ENCODE assay signal across 17 cellular contexts in genomic region chr20:63661959-63662812, GRCh38. TPM values are rescaled to one million over a fixed set of nuclear protein-coding genes. Genes with fewer than 3 reads are reported as not detected.
DNase-seq lines count a peak whose midpoint lies in the region; ATAC-seq and TF ChIP-seq lines count a peak whose summit lies in the region.
"Had no signal": no experiment of that assay in that cellular context is flagged by ENCODE, and none has a peak within 500 bp of the region (broad histone marks: within the 10 kb centered on the region; RNA-seq: fewer than 3 reads in every experiment).

No MANE protein-coding gene starts in this region.

- DNase-seq in activated naive CD4-positive, alpha-beta T cell (lab: John Stamatoyannopoulos, UW), result no peak
- DNase-seq in neural progenitor cell (ENCODE audit: low spot score), result no peak
- DNase-seq in NOMO-1 treated with dmso at 0.1 percent for 144 hours (lab: John Stamatoyannopoulos, UW; ENCODE audit: unreplicated experiment), result no peak
- DNase-seq in spleen, result no peak
- no peak for DNase-seq in GM23248
- DNase-seq: DND-41, GDM1 had no signal

- no peaks in the 10 kb centered on the region for H3F3A ChIP-seq in neural progenitor cell (ENCODE audit: low read depth)
- H3F3A ChIP-seq in GM23248 (ENCODE audit: insufficient read depth), result peaks cover 7% of the 10 kb centered on the region; the same call in 1 of the 2 replicates

- H2AFZ ChIP-seq in neural progenitor cell (replicated peaks), result no peak overlapping the region
- no peak overlapping the region for H2AFZ ChIP-seq in GM23248

- no peak overlapping the region for H3K4me3 ChIP-seq in neural progenitor cell
- no peak overlapping the region for H3K4me3 ChIP-seq in spleen
- H3K4me3 ChIP-seq in GM23248, result no peak overlapping the region

- H3K36me3 ChIP-seq in neural progenitor cell (no peaks in the 10 kb centered on the region), spleen (peaks cover 0 to 71% (median 43%) of the 10 kb centered on the region in 6 donors), GM23248 (ENCODE audit: low read depth) (no peaks in the 10 kb centered on the region)

- no peak for ATAC-seq in HG03139 (IDR thresholded peaks at IDR 0.05; ENCODE audit: unreplicated experiment)
- ATAC-seq: HCT116 had no signal

- H3K9me2 ChIP-seq in GM23248 (ENCODE audit: insufficient read depth), result no peaks in the 10 kb centered on the region

- H3K4me1 Mint-ChIP-seq in activated naive CD4-positive, alpha-beta T cell treated with anti-CD3 and anti-CD28 coated beads, Interleukin-2, amount 50 U/mL, for 24 hours, result peaks cover 20% of the 10 kb centered on the region
- peaks cover 41% of the 10 kb centered on the region for H3K4me1 Mint-ChIP-seq in dendritic cell treated with granulocyte-macrophage colony-stimulating factor and Interleukin-4, amounts not matched to agents 40 ng/mL and 50 ng/mL, for 4 days (ENCODE audit: low read depth)
- H3K4me1 Mint-ChIP-seq in neural progenitor cell, result peaks cover 28% of the 10 kb centered on the region

- WGBS in spleen, 5 donors, result 89 to 96% (median 94%) methylated on average over 26 to 33 of the region's 33 CpGs
- 91 to 94% methylated on average over 30 to 33 of the region's 33 CpGs for WGBS in GM23248 (ENCODE audit: low coverage in 1 of 2, low lambda C conversion rate in 2 of 2, missing lambda C conversion rate in 2 of 2), 2 experiments

- H3K27me3 ChIP-seq in neural progenitor cell (no peaks in the 10 kb centered on the region), spleen (replicated peaks in 1 of 7) (no peaks in the 10 kb centered on the region), GM23248 (replicated peaks; ENCODE audit: insufficient read depth) (no peaks in the 10 kb centered on the region)

- H3K27me3 Mint-ChIP-seq in activated naive CD4-positive, alpha-beta T cell treated with anti-CD3 and anti-CD28 coated beads, Interleukin-2, amount 50 U/mL, for 24 hours, result no peaks in the 10 kb centered on the region
- H3K27me3 Mint-ChIP-seq in dendritic cell treated with granulocyte-macrophage colony-stimulating factor and Interleukin-4, amounts not matched to agents 40 ng/mL and 50 ng/mL, for 4 days, result no peaks in the 10 kb centered on the region
- H3K27me3 Mint-ChIP-seq in neural progenitor cell (ENCODE audit: insufficient read depth, low read depth), result peaks cover 4% of the 10 kb centered on the region
- H3K27me3 Mint-ChIP-seq: IgD-negative memory B cell had no signal

- intact Hi-C loops in dendritic cell treated with granulocyte-macrophage colony-stimulating factor and Interleukin-4, amounts not matched to agents 40 ng/mL and 50 ng/mL, for 4 days (cut with micrococcal nuclease), result no loop called here
- intact Hi-C loops in spleen (cut with DNase I; ENCODE audit: low total_unique reads), result no loop called here

- no peak overlapping the region for H3K4me2 ChIP-seq in neural progenitor cell
- no peak overlapping the region for H3K4me2 ChIP-seq in GM23248 (ENCODE audit: unreplicated experiment)

- in situ Hi-C loops in GM23248 (cut with MboI), result no loop called here

- H3K4me1 ChIP-seq in neural progenitor cell (no peaks in the 10 kb centered on the region), spleen (peaks cover 9 to 34% (median 26%) of the 10 kb centered on the region in 6 donors), GM23248 (ENCODE audit: insufficient read depth) (peaks cover 12% of the 10 kb centered on the region)

- no peak for TF ChIP-seq POLR2A in spleen (IDR thresholded peaks at IDR 0.05)

- H3K27ac Mint-ChIP-seq in activated naive CD4-positive, alpha-beta T cell treated with anti-CD3 and anti-CD28 coated beads, Interleukin-2, amount 50 U/mL, for 24 hours, result no peak overlapping the region
- peak overlapping the region; percentile 51 for H3K27ac Mint-ChIP-seq in dendritic cell treated with granulocyte-macrophage colony-stimulating factor and Interleukin-4, amounts not matched to agents 40 ng/mL and 50 ng/mL, for 4 days
- no peak overlapping the region for H3K27ac Mint-ChIP-seq in neural progenitor cell

- H3K27ac ChIP-seq in neural progenitor cell (no peak overlapping the region), spleen (no peak overlapping the region), GM23248 (no peak overlapping the region)
- H3K27ac ChIP-seq: 22Rv1 had no signal

- TF ChIP-seq CTCF in neural progenitor cell (IDR thresholded peaks at IDR 0.05), result no peak
- no peak for TF ChIP-seq CTCF in spleen (IDR thresholded peaks at IDR 0.05 in 8 of 11, conservative IDR thresholded peaks at IDR 0.05 in 3 of 11)

- H3K36me3 Mint-ChIP-seq in activated naive CD4-positive, alpha-beta T cell treated with anti-CD3 and anti-CD28 coated beads, Interleukin-2, amount 50 U/mL, for 24 hours, result peaks cover 6% of the 10 kb centered on the region
- H3K36me3 Mint-ChIP-seq in dendritic cell treated with granulocyte-macrophage colony-stimulating factor and Interleukin-4, amounts not matched to agents 40 ng/mL and 50 ng/mL, for 4 days (ENCODE audit: low read depth), result peaks cover 94% of the 10 kb centered on the region
- peaks cover 13% of the 10 kb centered on the region for H3K36me3 Mint-ChIP-seq in neural progenitor cell

- H3K9me3 Mint-ChIP-seq in activated naive CD4-positive, alpha-beta T cell treated with anti-CD3 and anti-CD28 coated beads, Interleukin-2, amount 50 U/mL, for 24 hours, result no peaks in the 10 kb centered on the region
- no peaks in the 10 kb centered on the region for H3K9me3 Mint-ChIP-seq in dendritic cell treated with granulocyte-macrophage colony-stimulating factor and Interleukin-4, amounts not matched to agents 40 ng/mL and 50 ng/mL, for 4 days
- no peaks in the 10 kb centered on the region for H3K9me3 Mint-ChIP-seq in neural progenitor cell
- H3K9me3 Mint-ChIP-seq: CD8-positive, alpha-beta memory T cell; IgD-negative memory B cell had no signal

- H4K20me1 ChIP-seq in neural progenitor cell (ENCODE audit: low read depth), result peaks cover 3% of the 10 kb centered on the region
- no peaks in the 10 kb centered on the region for H4K20me1 ChIP-seq in GM23248 (ENCODE audit: insufficient read depth)

- H3K4me3 Mint-ChIP-seq in activated naive CD4-positive, alpha-beta T cell treated with anti-CD3 and anti-CD28 coated beads, Interleukin-2, amount 50 U/mL, for 24 hours, result peak overlapping the region; percentile 36
- H3K4me3 Mint-ChIP-seq in dendritic cell treated with granulocyte-macrophage colony-stimulating factor and Interleukin-4, amounts not matched to agents 40 ng/mL and 50 ng/mL, for 4 days, result no peak overlapping the region
- peak overlapping the region; percentile 27 for H3K4me3 Mint-ChIP-seq in neural progenitor cell
- H3K4me3 Mint-ChIP-seq: CD14-positive monocyte had no signal

- H3K79me2 ChIP-seq in neural progenitor cell (ENCODE audit: low read depth), result peaks cover 8% of the 10 kb centered on the region
- H3K79me2 ChIP-seq in GM23248 (ENCODE audit: insufficient read depth), result peaks cover 55% of the 10 kb centered on the region

- H3K9me3 ChIP-seq in neural progenitor cell (ENCODE audit: low read depth) (no peaks in the 10 kb centered on the region), spleen (no peaks in the 10 kb centered on the region), GM23248 (ENCODE audit: low read depth) (no peaks in the 10 kb centered on the region)
- H3K9me3 ChIP-seq: Caco-2 had no signal

- no peak overlapping the region for H3K9ac ChIP-seq in neural progenitor cell
- no peak overlapping the region for H3K9ac ChIP-seq in GM23248

RNA-seq across cellular contexts. Expression of gene RTEL1, which starts 4.1 kb away (rescaled TPM):
- total RNA-seq in neural progenitor cell (ENCODE audit: low replicate concordance) (6.0 and 16.7 TPM in 2 replicates), spleen (10 to 100 TPM; 36.4 to 49.8 (median 43.2) TPM)
- polyA plus RNA-seq in spleen (10 to 100 TPM in 2 of 3 donors, 1 to 10 TPM in 1; 7.3 to 23.1 (median 19.1) TPM), GM23248 (2016; fragmentation: Nextera tagmentation; extraction: Ambion mirVana) (8.5 and 8.6 TPM in 2 replicates)
- total RNA-seq in GM23248 (2014; rRNA removed; shearing (Covaris generic)), result 15.6 and 30.7 TPM in 2 replicates

RNA-seq across cellular contexts. Expression of gene STMN3, which starts 9.0 kb away (rescaled TPM):
- total RNA-seq in neural progenitor cell (ENCODE audit: low replicate concordance) (3.3 and 6.1 TPM in 2 replicates), spleen (10 to 100 TPM; 16.1 to 57.0 (median 44.0) TPM)
- polyA plus RNA-seq in spleen (10 to 100 TPM; 21.2 to 38.9 (median 24.6) TPM), GM23248 (2016; fragmentation: Nextera tagmentation; extraction: Ambion mirVana) (18.5 and 18.6 TPM in 2 replicates)
- 26.8 and 37.6 TPM in 2 replicates for total RNA-seq in GM23248 (2014; rRNA removed; shearing (Covaris generic))

RNA-seq across cellular contexts. Expression of gene TNFRSF6B, which starts 34.3 kb away (rescaled TPM):
- total RNA-seq in neural progenitor cell (ENCODE audit: low replicate concordance), result 0.25 TPM in 1 of 2 replicates, not detected in the other
- 100 to 1,000 TPM in 1 of 7 donors, 10 to 100 TPM in 5, 1 to 10 TPM in 1; 8.9 to 104 (median 41.0) TPM for total RNA-seq in spleen
- polyA plus RNA-seq in spleen, result 10 to 100 TPM; 12.3 to 28.1 (median 23.8) TPM
- total RNA-seq in GM23248 (2014; rRNA removed; shearing (Covaris generic)), result 36.9 and 39.9 TPM in 2 replicates
- 17.4 and 17.5 TPM in 2 replicates for polyA plus RNA-seq in GM23248 (2016; fragmentation: Nextera tagmentation; extraction: Ambion mirVana)
- total RNA-seq: A673; Caco-2; CD8-positive, alpha-beta memory T cell had no signal
- polyA plus RNA-seq: CD14-positive monocyte, IgD-negative memory B cell had no signal

RNA-seq across cellular contexts. Expression of gene GMEB2, which starts 35.3 kb away (rescaled TPM):
- 8.0 and 18.6 TPM in 2 replicates for total RNA-seq in neural progenitor cell (ENCODE audit: low replicate concordance)
- 10 to 100 TPM; 11.1 to 15.0 (median 13.9) TPM for total RNA-seq in spleen
- 10 to 100 TPM in 2 of 3 donors, 1 to 10 TPM in 1; 8.6 to 12.9 (median 10.4) TPM for polyA plus RNA-seq in spleen
- total RNA-seq in GM23248 (2014; rRNA removed; shearing (Covaris generic)), result 13.6 and 15.4 TPM in 2 replicates
- 7.7 and 7.8 TPM in 2 replicates for polyA plus RNA-seq in GM23248 (2016; fragmentation: Nextera tagmentation; extraction: Ambion mirVana)

RNA-seq across cellular contexts. Expression of gene ARFRP1, which starts 45.6 kb away (rescaled TPM):
- total RNA-seq in neural progenitor cell (ENCODE audit: low replicate concordance) (18.3 and 32.6 TPM in 2 replicates), spleen (10 to 100 TPM; 36.7 to 84.2 (median 60.8) TPM)
- polyA plus RNA-seq in spleen (100 to 1,000 TPM in 1 of 3 donors, 10 to 100 TPM in 2; 64.5 to 118 (median 83.8) TPM), GM23248 (2016; fragmentation: Nextera tagmentation; extraction: Ambion mirVana) (57.6 and 60.8 TPM in 2 replicates)
- total RNA-seq in GM23248 (2014; rRNA removed; shearing (Covaris generic)), result 61.4 and 65.9 TPM in 2 replicates
